Comparison of ENCODE assay signal across 11 cellular contexts in genomic region chr1:25523512-25523911, GRCh38. TPM values are rescaled to one million over a fixed set of nuclear protein-coding genes. Genes with fewer than 3 reads are reported as not detected.
DNase-seq lines count a peak whose midpoint lies in the region; TF ChIP-seq lines count a peak whose summit lies in the region.
"Had no signal": no experiment of that assay in that cellular context is flagged by ENCODE, and none has a peak within 500 bp of the region (broad histone marks: within the 10 kb centered on the region; RNA-seq: fewer than 3 reads in every experiment).

No MANE protein-coding gene starts in this region.

- no peak overlapping the region for H3K27ac ChIP-seq in ascending aorta
- H3K27ac ChIP-seq: A549, skin epidermis had no signal

- no peaks in the 10 kb centered on the region for H3K36me3 ChIP-seq in ascending aorta

- peaks cover 0 to 6% of the 10 kb centered on the region in 2 donors for H3K9me3 ChIP-seq in ascending aorta
- H3K9me3 ChIP-seq: A549 had no signal

- TF ChIP-seq CTCF in ascending aorta (IDR thresholded peaks at IDR 0.05) = peak in 2 of 3 experiments; percentile 19 to 24

- peaks cover 0 to 4% of the 10 kb centered on the region in 2 donors for H3K4me1 ChIP-seq in ascending aorta

- intact Hi-C loops in ascending aorta (cut with DNase I) = loop anchor here (5.0 kb wide), 2 partner anchors 121 to 274 kb away; no protein-coding TSS in a partner anchor

- peak; percentile 24 for DNase-seq in NCI-H1694 treated with DMSO at 0.1 percent for 48 hours (lab: John Stamatoyannopoulos, UW)
- DNase-seq in NCI-H1694 (lab: John Stamatoyannopoulos, UW) = no peak
- DNase-seq in Kasumi-1 (lab: John Stamatoyannopoulos, UW) = peak; percentile 48 to 67
- DNase-seq in ascending aorta (ENCODE audit: low spot score in 2 of 2) = no peak
- DNase-seq in left kidney (ENCODE audit: low read depth, low spot score) = peak; percentile 68
- no peak for DNase-seq in HCEC 1CT
- DNase-seq in T-helper 1 cell = no peak
- no peak for DNase-seq in NCI-H2029 treated with DMSO at 0.1 percent for 48 hours (lab: John Stamatoyannopoulos, UW)
- DNase-seq: T-helper 9 cell had no signal

- no peaks in the 10 kb centered on the region for H3K27me3 ChIP-seq in ascending aorta

- no peak overlapping the region for H3K4me3 ChIP-seq in ascending aorta
- H3K4me3 ChIP-seq: A549, skin epidermis had no signal

RNA-seq across cellular contexts. Expression of gene LDLRAP1, which starts 19.9 kb away (rescaled TPM):
- total RNA-seq in ascending aorta = 75.4 TPM

Comparison
In these comparisons a context has a peak if more than half of its experiments do, and no peak if none do; other contexts are left out.
1. DNase-seq: peak in NCI-H1694 treated with DMSO at 0.1 percent for 48 hours (single experiment), Kasumi-1 (2 of 2) and left kidney (single experiment); none in NCI-H1694 (single experiment), ascending aorta (0 of 2), HCEC 1CT (single experiment), T-helper 1 cell (0 of 5) and NCI-H2029 treated with DMSO at 0.1 percent for 48 hours (single experiment).